In the genomic region with DNA sequence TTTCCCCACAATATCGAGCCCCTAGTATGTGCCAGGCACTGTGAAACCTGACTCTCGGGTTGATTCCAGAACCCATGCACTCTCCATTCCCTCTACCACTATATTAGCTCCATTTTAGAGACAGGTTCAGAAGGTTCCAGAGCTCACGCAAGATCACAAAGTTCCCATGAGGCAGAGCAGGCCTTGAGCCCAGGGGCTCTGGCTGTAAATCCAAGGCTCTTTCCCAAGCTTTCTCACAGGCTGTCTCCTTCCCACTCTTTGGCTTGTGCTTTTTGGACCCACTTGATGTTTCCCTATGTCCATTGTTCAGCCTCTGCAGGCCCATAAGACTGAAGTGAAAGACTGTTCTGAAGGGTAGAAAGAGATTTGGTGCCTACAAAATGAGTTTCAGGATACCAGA, we compare ENCODE assay signal across 29 cellular contexts. TPM values are rescaled to one million over a fixed set of nuclear protein-coding genes. Genes with fewer than 3 reads are reported as not detected.
"Had no signal": no experiment of that assay in that cellular context is flagged by ENCODE, and none has a peak within 500 bp of the region (broad histone marks: within the 10 kb centered on the region; RNA-seq: fewer than 3 reads in every experiment).

No MANE protein-coding gene starts in this region.

- H3K27ac ChIP-seq: body of pancreas, colonic mucosa, dorsolateral prefrontal cortex, WERI-Rb-1 had no signal

- H3K27me3 ChIP-seq: body of pancreas, colonic mucosa, dorsolateral prefrontal cortex had no signal

- H3K4me1 ChIP-seq: body of pancreas, colonic mucosa had no signal

- H3K9me3 ChIP-seq: body of pancreas, colonic mucosa had no signal

- ATAC-seq: activated CD4-positive, CD25-positive, alpha-beta regulatory T cell treated with anti-CD3 and anti-CD28 coated beads, Interleukin-2, amount 50 U/mL, for 24 hours; activated CD8-positive, alpha-beta T cell treated with anti-CD3 and anti-CD28 coated beads for 36 hours; activated T-cell treated with anti-CD3 and anti-CD28 coated beads, Interleukin-2, amount 50 U/mL, for 4 hours; activated T-helper 17 cell treated with anti-CD3 and anti-CD28 coated beads, Interleukin-2, amount 50 U/mL, for 72 hours; body of pancreas; esophagus mucosa; T-helper 17 cell had no signal

- H3K36me3 ChIP-seq: colonic mucosa, WERI-Rb-1 had no signal

- H3K4me3 ChIP-seq: body of pancreas, colonic mucosa, dorsolateral prefrontal cortex had no signal

- DNase-seq: activated B cell treated with CpG ODN at 0.5 μM for 24 hours; activated CD4-positive, alpha-beta T cell treated with anti-CD3 and anti-CD28 coated beads for 48 hours; activated CD4-positive, alpha-beta T cell treated with anti-CD3 and anti-CD28 coated beads, Interleukin-2, amount 50 U/mL, for 1 hour; activated CD4-positive, alpha-beta T cell treated with anti-CD3 and anti-CD28 coated beads, Interleukin-2, amount 50 U/mL, for 48 hours; activated CD8-positive, alpha-beta memory T cell treated with anti-CD3 and anti-CD28 coated beads for 24 hours; activated CD8-positive, alpha-beta T cell treated with anti-CD3 and anti-CD28 coated beads for 36 hours; activated effector memory CD4-positive, alpha-beta T cell treated with Interleukin-2 at 50 U/mL for 16 hours; activated gamma-delta T cell treated with Interleukin-2 at 50 U/mL for 16 hours; activated naive CD4-positive, alpha-beta T cell treated with anti-CD3 and anti-CD28 coated beads, Interleukin-2, amount 50 U/mL, for 16 hours; activated naive CD4-positive, alpha-beta T cell treated with Interleukin-2 at 50 U/mL for 16 hours; activated T-cell treated with anti-CD3 and anti-CD28 coated beads, Interleukin-2, amount 50 U/mL, for 4 hours; amniotic stem cell; anterior cingulate cortex; body of pancreas; central memory CD4-positive, alpha-beta T cell; cerebellar nuclear complex; colonic mucosa; dorsolateral prefrontal cortex; effector memory CD4-positive, alpha-beta T cell; endodermal cell; foreskin fibroblast; T-helper 1 cell; T-helper 17 cell; T1000; WERI-Rb-1 had no signal

RNA-seq across cellular contexts. Expression of a gene that starts 15.7 kb away (rescaled TPM):
- total RNA-seq: activated B cell treated with CpG ODN at 0.5 μM for 24 hours; activated CD8-positive, alpha-beta T cell treated with anti-CD3 and anti-CD28 coated beads for 36 hours; activated T-cell treated with anti-CD3 and anti-CD28 coated beads, Interleukin-2, amount 50 U/mL, for 4 hours; activated T-helper 17 cell treated with anti-CD3 and anti-CD28 coated beads, Interleukin-2, amount 50 U/mL, for 72 hours; body of pancreas; colonic mucosa; epithelial cell of proximal tubule; esophagus mucosa; T-helper 17 cell had no signal
